In genomic region chr16:87993901-87994300, GRCh38 we compare ENCODE assay signal across 23 cellular contexts.
"Had no signal": no experiment of that assay in that cellular context is flagged by ENCODE, and none has a peak within 500 bp of the region (broad histone marks: within the 10 kb centered on the region; RNA-seq: fewer than 3 reads in every experiment).

No MANE protein-coding gene starts in this region.

- ATAC-seq: activated CD4-positive, CD25-positive, alpha-beta regulatory T cell treated with anti-CD3 and anti-CD28 coated beads, Interleukin-2, amount 50 U/mL, for 24 hours; Panc1; Right ventricle myocardium inferior; T-cell had no signal

- H3K9me3 Mint-ChIP-seq: activated CD4-positive, alpha-beta T cell treated with anti-CD3 and anti-CD28 coated beads, Interleukin-2, amount 10 ng/mL, durations not matched to agents 24 days and 14 days; activated naive CD8-positive, alpha-beta T cell treated with anti-CD3 and anti-CD28 coated beads, Interleukin-2, amount 10 ng/mL, durations not matched to agents 7 days and 5 days; T-cell had no signal

- H3K4me3 Mint-ChIP-seq: activated CD4-positive, alpha-beta T cell treated with anti-CD3 and anti-CD28 coated beads, Interleukin-2, amount 10 ng/mL, durations not matched to agents 24 days and 14 days; activated naive CD8-positive, alpha-beta T cell treated with anti-CD3 and anti-CD28 coated beads, Interleukin-2, amount 10 ng/mL, durations not matched to agents 7 days and 5 days; T-cell had no signal

- DNase-seq: activated CD4-positive, alpha-beta T cell treated with anti-CD3 and anti-CD28 coated beads, Interleukin-2, amount 10 ng/mL, durations not matched to agents 24 days and 14 days; activated CD4-positive, alpha-beta T cell treated with anti-CD3 and anti-CD28 coated beads, Interleukin-2, amount 50 U/mL, for 48 hours; activated naive CD4-positive, alpha-beta T cell treated with anti-CD3 and anti-CD28 coated beads, Interleukin-2, amount 50 U/mL, for 16 hours; activated naive CD8-positive, alpha-beta T cell treated with anti-CD3 and anti-CD28 coated beads, Interleukin-2, amount 10 ng/mL, durations not matched to agents 7 days and 5 days; activated T-cell treated with anti-CD3 and anti-CD28 coated beads for 4 hours; anterior cingulate cortex; cerebellar nuclear complex; Kasumi-1; KBM-7; NCI-H1092; NCI-H1417; NCI-H1930; NCI-H2107; NCI-H2171 treated with DMSO at 0.1 percent for 48 hours; NCI-H226; NCI-H526; NCI-H774; OCI-M1; RPMI8226; T-cell had no signal

- H3K27ac Mint-ChIP-seq: activated CD4-positive, alpha-beta T cell treated with anti-CD3 and anti-CD28 coated beads, Interleukin-2, amount 10 ng/mL, durations not matched to agents 24 days and 14 days; activated naive CD8-positive, alpha-beta T cell treated with anti-CD3 and anti-CD28 coated beads, Interleukin-2, amount 10 ng/mL, durations not matched to agents 7 days and 5 days; T-cell had no signal
